Comparison of ENCODE assay signal across 8 cellular contexts in the genomic region with DNA sequence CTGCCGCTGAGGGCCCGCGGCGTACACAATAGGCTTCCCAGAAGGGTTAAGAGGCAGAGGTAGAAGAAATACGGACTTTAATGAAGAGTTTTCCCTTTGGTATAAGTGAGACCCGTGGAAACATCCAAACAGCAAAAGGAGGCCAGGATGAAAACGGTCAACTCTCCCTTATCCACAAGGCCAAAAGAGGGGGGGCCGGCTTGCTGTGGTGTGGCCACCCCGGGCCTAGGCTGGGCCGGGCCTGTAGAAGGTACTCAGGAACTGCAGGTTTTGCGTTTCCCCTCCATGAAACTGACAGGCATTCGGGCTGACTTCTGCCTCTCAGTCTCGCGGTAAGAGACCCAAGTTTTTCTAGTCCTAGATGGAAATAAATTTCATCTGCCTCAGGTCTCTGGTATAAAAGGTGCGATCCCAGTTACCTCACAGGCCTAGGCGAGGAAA. TPM values are rescaled to one million over a fixed set of nuclear protein-coding genes. Genes with fewer than 3 reads are reported as not detected.
A peak's percentile ranks its signal among the peaks of the same experiment; 100 is the strongest.
DNase-seq lines count a peak whose midpoint lies in the region; ATAC-seq, FAIRE-seq and TF ChIP-seq lines count a peak whose summit lies in the region.

No MANE protein-coding gene starts in this region.

- peaks cover 38% of the 10 kb centered on the region for H3K79me2 ChIP-seq in keratinocyte (ENCODE audit: control insufficient read depth, insufficient read depth, low read length)

- H3K4me1 Mint-ChIP-seq in stimulated activated naive CD8-positive, alpha-beta T cell treated with anti-CD3 and anti-CD28 coated beads, Interleukin-15, amount 100 ng/mL, for 72 hours, result peaks cover 64% of the 10 kb centered on the region

- intact Hi-C loops in ascending aorta (cut with DNase I), result loop anchor here (1.0 kb wide), 1 partner anchor 8 kb away; a partner anchor contains a TSS

- no peaks in the 10 kb centered on the region for H3K9me3 ChIP-seq in ascending aorta
- H3K9me3 ChIP-seq in keratinocyte (ENCODE audit: control insufficient read depth, low read depth, low read length), result no peaks in the 10 kb centered on the region

- H3K9me3 Mint-ChIP-seq in stimulated activated naive CD8-positive, alpha-beta T cell treated with anti-CD3 and anti-CD28 coated beads, Interleukin-15, amount 100 ng/mL, for 72 hours, result no peaks in the 10 kb centered on the region

- peak overlapping the region; percentile 87 for H3K9ac ChIP-seq in keratinocyte (ENCODE audit: control insufficient read depth, extremely low read depth, insufficient read depth, low read length)

- no peaks in the 10 kb centered on the region for H4K20me1 ChIP-seq in keratinocyte (ENCODE audit: control insufficient read depth, extremely low read depth, insufficient read depth, low read length)

- H3K4me3 ChIP-seq in ascending aorta, result peak overlapping the region; percentile 97
- H3K4me3 ChIP-seq in keratinocyte (ENCODE audit: control insufficient read depth in 2 of 3, extremely low read depth in 1 of 3, insufficient read depth in 2 of 3, low read depth in 1 of 3, low read length in 3 of 3), result peak overlapping the region; percentile 62 to 90 (median 70)

- peaks cover 42 to 66% of the 10 kb centered on the region in 2 donors for H3K36me3 ChIP-seq in ascending aorta
- peaks cover 31 to 53% of the 10 kb centered on the region in 2 experiments for H3K36me3 ChIP-seq in keratinocyte (ENCODE audit: control insufficient read depth in 2 of 2, extremely low read depth in 1 of 2, insufficient read depth in 2 of 2, low read length in 2 of 2)

- H3K27ac ChIP-seq in ascending aorta (peak overlapping the region; percentile 95 to 97), keratinocyte (ENCODE audit: control insufficient read depth, insufficient read depth, low read length) (peak overlapping the region; percentile 81)

- H3K9me1 ChIP-seq in keratinocyte (ENCODE audit: control insufficient read depth, extremely low read depth, insufficient read depth, low read length), result no peaks in the 10 kb centered on the region

- no peaks in the 10 kb centered on the region for H3K27me3 Mint-ChIP-seq in stimulated activated naive CD8-positive, alpha-beta T cell treated with anti-CD3 and anti-CD28 coated beads, Interleukin-15, amount 100 ng/mL, for 72 hours

- dilution Hi-C loops in keratinocyte (cut with MboI; ENCODE audit: extremely low pct_ligation_motif_present, low sequenced_read_pairs), result no loop called here

- no peak for FAIRE-seq in keratinocyte (lab: Jason Lieb, UNC)

- peaks cover 3 to 21% of the 10 kb centered on the region in 2 donors for H3K4me1 ChIP-seq in ascending aorta
- H3K4me1 ChIP-seq in keratinocyte (ENCODE audit: control insufficient read depth, extremely low read depth, insufficient read depth, low read length), result peaks cover 25% of the 10 kb centered on the region

- H3K4me3 Mint-ChIP-seq in stimulated activated naive CD8-positive, alpha-beta T cell treated with anti-CD3 and anti-CD28 coated beads, Interleukin-15, amount 100 ng/mL, for 72 hours, result peak overlapping the region; percentile 88 to 92

- peak; percentile 71 for DNase-seq in activated effector memory CD4-positive, alpha-beta T cell treated with anti-CD3 and anti-CD28 coated beads, Interleukin-2, amount 50 U/mL, for 16 hours
- no peak for DNase-seq in activated effector memory CD4-positive, alpha-beta T cell treated with Interleukin-2 at 50 U/mL for 16 hours
- DNase-seq in LHCN-M2 (ENCODE audit: low read depth), result peak; percentile 27
- DNase-seq in ascending aorta (ENCODE audit: low spot score in 2 of 2), result no peak
- no peak for DNase-seq in keratinocyte (ENCODE audit: low read depth, low spot score)
- DNase-seq in stimulated activated naive CD8-positive, alpha-beta T cell treated with anti-CD3 and anti-CD28 coated beads, Interleukin-15, amount 100 ng/mL, for 72 hours, result no peak
- no peak for DNase-seq in HK-2 (ENCODE audit: unreplicated experiment)

- peak overlapping the region; percentile 100 for H3K4me2 ChIP-seq in keratinocyte (ENCODE audit: control insufficient read depth, extremely low read depth, insufficient read depth, low read depth, low read length)

- TF ChIP-seq CTCF in ascending aorta (IDR thresholded peaks at IDR 0.05) (no peak), keratinocyte (optimal IDR thresholded peaks at IDR 0.05 in 1 of 3, IDR thresholded peaks at IDR 0.05 in 1 of 3, conservative IDR thresholded peaks at IDR 0.05 in 1 of 3; ENCODE audit: extremely low read depth in 1 of 3, insufficient read depth in 2 of 3, low read length in 3 of 3) (no peak)

- peak; percentile 38 for ATAC-seq in stimulated activated naive CD8-positive, alpha-beta T cell treated with anti-CD3 and anti-CD28 coated beads, Interleukin-15, amount 100 ng/mL, for 72 hours
- ATAC-seq in GM21390 (IDR thresholded peaks at IDR 0.05; ENCODE audit: unreplicated experiment), result no peak

- H2AFZ ChIP-seq in keratinocyte (ENCODE audit: control insufficient read depth, low read length), result no peak overlapping the region

- H3K27ac Mint-ChIP-seq in stimulated activated naive CD8-positive, alpha-beta T cell treated with anti-CD3 and anti-CD28 coated beads, Interleukin-15, amount 100 ng/mL, for 72 hours, result peak overlapping the region; percentile 95 to 96

- no peaks in the 10 kb centered on the region for H3K27me3 ChIP-seq in ascending aorta
- H3K27me3 ChIP-seq in keratinocyte (ENCODE audit: control insufficient read depth, extremely low read depth, insufficient read depth, low read length), result no peaks in the 10 kb centered on the region

RNA-seq across cellular contexts. Expression of a gene that starts 0.7 kb away (rescaled TPM):
- total RNA-seq in LHCN-M2 (2014; rRNA removed) (21.6 and 24.5 TPM in 2 replicates), ascending aorta (48.7 TPM)
- polyA plus RNA-seq in LHCN-M2 (2012), result 19.5 TPM
- polyA plus RNA-seq in keratinocyte, result 15.1 to 22.3 TPM (median 15.9 TPM) in 3 replicates
- 2.4 TPM for polyA plus RNA-seq in keratinocyte (2011; ENCODE audit: low read depth)
- 15.2 and 15.6 TPM in 2 replicates for polyA plus RNA-seq in keratinocyte (2011; cell fraction: cytosol; rRNA removed)
- polyA plus RNA-seq in keratinocyte (2011; cell fraction: nucleus; rRNA removed), result 33.6 and 33.8 TPM in 2 replicates
- polyA plus RNA-seq in keratinocyte (2012; ENCODE audit: low replicate concordance), result 16.4 and 18.9 TPM in 2 replicates
- 15.5 to 20.0 TPM (median 15.6 TPM) in 3 replicates for polyA minus RNA-seq in keratinocyte
- 20.5 TPM for polyA minus RNA-seq in keratinocyte (2011; cell fraction: cytosol; rRNA and poly(A)+ RNA removed)
- 10.2 and 12.9 TPM in 2 replicates for polyA minus RNA-seq in keratinocyte (2011; cell fraction: nucleus; rRNA and poly(A)+ RNA removed)

RNA-seq across cellular contexts. Expression of a gene that starts 6.4 kb away (rescaled TPM):
- total RNA-seq in LHCN-M2 (2014; rRNA removed) (94.5 and 141 TPM in 2 replicates), ascending aorta (70.0 TPM)
- 60.8 TPM for polyA plus RNA-seq in LHCN-M2 (2012)
- 15.1 to 29.9 TPM (median 15.6 TPM) in 3 replicates for polyA plus RNA-seq in keratinocyte
- polyA plus RNA-seq in keratinocyte (2011; ENCODE audit: low read depth), result 5.8 TPM
- 4.9 and 7.7 TPM in 2 replicates for polyA plus RNA-seq in keratinocyte (2011; cell fraction: cytosol; rRNA removed)
- 45.9 and 54.4 TPM in 2 replicates for polyA plus RNA-seq in keratinocyte (2011; cell fraction: nucleus; rRNA removed)
- 15.9 and 21.9 TPM in 2 replicates for polyA plus RNA-seq in keratinocyte (2012; ENCODE audit: low replicate concordance)
- 12.5 to 24.5 TPM (median 20.5 TPM) in 3 replicates for polyA minus RNA-seq in keratinocyte
- polyA minus RNA-seq in keratinocyte (2011; cell fraction: cytosol; rRNA and poly(A)+ RNA removed), result 12.5 TPM
- 46.6 and 54.2 TPM in 2 replicates for polyA minus RNA-seq in keratinocyte (2011; cell fraction: nucleus; rRNA and poly(A)+ RNA removed)

RNA-seq across cellular contexts. Expression of a gene that starts 8.3 kb away (rescaled TPM):
- total RNA-seq in LHCN-M2 (2014; rRNA removed) (325 and 337 TPM in 2 replicates), ascending aorta (211 TPM)
- 407 TPM for polyA plus RNA-seq in LHCN-M2 (2012)
- polyA plus RNA-seq in keratinocyte, result 245 to 385 TPM (median 272 TPM) in 3 replicates
- polyA plus RNA-seq in keratinocyte (2011; ENCODE audit: low read depth), result 41.9 TPM
- polyA plus RNA-seq in keratinocyte (2011; cell fraction: cytosol; rRNA removed), result 316 and 399 TPM in 2 replicates
- polyA plus RNA-seq in keratinocyte (2011; cell fraction: nucleus; rRNA removed), result 637 and 800 TPM in 2 replicates
- polyA plus RNA-seq in keratinocyte (2012; ENCODE audit: low replicate concordance), result 195 and 241 TPM in 2 replicates
- polyA minus RNA-seq in keratinocyte, result 280 to 465 TPM (median 409 TPM) in 3 replicates
- 214 TPM for polyA minus RNA-seq in keratinocyte (2011; cell fraction: cytosol; rRNA and poly(A)+ RNA removed)
- polyA minus RNA-seq in keratinocyte (2011; cell fraction: nucleus; rRNA and poly(A)+ RNA removed), result 152 and 244 TPM in 2 replicates

RNA-seq across cellular contexts. Expression of a gene that starts 12.2 kb away (rescaled TPM):
- total RNA-seq in LHCN-M2 (2014; rRNA removed), result 164 and 175 TPM in 2 replicates
- 188 TPM for polyA plus RNA-seq in LHCN-M2 (2012)
- 40.4 TPM for total RNA-seq in ascending aorta
- polyA plus RNA-seq in keratinocyte, result 133 to 300 TPM (median 217 TPM) in 3 replicates
- polyA plus RNA-seq in keratinocyte (2011; ENCODE audit: low read depth), result 8.8 TPM
- 204 and 245 TPM in 2 replicates for polyA plus RNA-seq in keratinocyte (2011; cell fraction: cytosol; rRNA removed)
- 66.6 and 66.9 TPM in 2 replicates for polyA plus RNA-seq in keratinocyte (2011; cell fraction: nucleus; rRNA removed)
- 78.8 and 129 TPM in 2 replicates for polyA plus RNA-seq in keratinocyte (2012; ENCODE audit: low replicate concordance)
- 75.8 to 128 TPM (median 83.8 TPM) in 3 replicates for polyA minus RNA-seq in keratinocyte
- 44.7 TPM for polyA minus RNA-seq in keratinocyte (2011; cell fraction: cytosol; rRNA and poly(A)+ RNA removed)
- 10.4 and 19.9 TPM in 2 replicates for polyA minus RNA-seq in keratinocyte (2011; cell fraction: nucleus; rRNA and poly(A)+ RNA removed)

RNA-seq across cellular contexts. Expression of a gene that starts 20.9 kb away (rescaled TPM):
- total RNA-seq in LHCN-M2 (2014; rRNA removed) (30.9 and 41.3 TPM in 2 replicates), ascending aorta (31.2 TPM)
- polyA plus RNA-seq in LHCN-M2 (2012), result 32.9 TPM
- 44.7 to 101 TPM (median 51.4 TPM) in 3 replicates for polyA plus RNA-seq in keratinocyte
- 39.1 TPM for polyA plus RNA-seq in keratinocyte (2011; ENCODE audit: low read depth)
- polyA plus RNA-seq in keratinocyte (2011; cell fraction: cytosol; rRNA removed), result 46.5 and 61.9 TPM in 2 replicates
- 99.8 and 124 TPM in 2 replicates for polyA plus RNA-seq in keratinocyte (2011; cell fraction: nucleus; rRNA removed)
- polyA plus RNA-seq in keratinocyte (2012; ENCODE audit: low replicate concordance), result 54.2 and 66.7 TPM in 2 replicates
- polyA minus RNA-seq in keratinocyte, result 68.7 to 133 TPM (median 68.8 TPM) in 3 replicates
- 74.1 TPM for polyA minus RNA-seq in keratinocyte (2011; cell fraction: cytosol; rRNA and poly(A)+ RNA removed)
- polyA minus RNA-seq in keratinocyte (2011; cell fraction: nucleus; rRNA and poly(A)+ RNA removed), result 39.9 and 40.5 TPM in 2 replicates

Comparison
In these comparisons a context has a peak if more than half of its experiments do, and no peak if none do; other contexts are left out.
1. DNase-seq: peak in activated effector memory CD4-positive, alpha-beta T cell treated with anti-CD3 and anti-CD28 coated beads, Interleukin-2, amount 50 U/mL, for 16 hours (single experiment) and LHCN-M2 (single experiment); none in activated effector memory CD4-positive, alpha-beta T cell treated with Interleukin-2 at 50 U/mL for 16 hours (single experiment), ascending aorta (0 of 2), keratinocyte (single experiment), stimulated activated naive CD8-positive, alpha-beta T cell treated with anti-CD3 and anti-CD28 coated beads, Interleukin-15, amount 100 ng/mL, for 72 hours (0 of 2) and HK-2 (single experiment).